25 cellular contexts compared by ENCODE assay signal in genomic region chr10:94146313-94146712, GRCh38.
"Had no signal": no experiment of that assay in that cellular context is flagged by ENCODE, and none has a peak within 500 bp of the region (broad histone marks: within the 10 kb centered on the region; RNA-seq: fewer than 3 reads in every experiment).

No MANE protein-coding gene starts in this region.

- H3K4me3 ChIP-seq: hepatocyte, lower lobe of right lung, skin epidermis, suprapubic skin, transverse colon, upper lobe of left lung, vagina had no signal

- H3K27ac Mint-ChIP-seq: naive thymus-derived CD8-positive, alpha-beta T cell; nephron; progenitor cell of endocrine pancreas; stimulated activated naive B cell treated with anti-CD40 and anti-IgM and Interleukin-4, amounts not matched to agents 10 μg/mL and 1 μg/mL and 100 μg/mL, for 72 hours had no signal

- H3K4me3 Mint-ChIP-seq: naive thymus-derived CD8-positive, alpha-beta T cell; nephron; neural crest cell; stimulated activated naive B cell treated with anti-CD40 and anti-IgM and Interleukin-4, amounts not matched to agents 10 μg/mL and 1 μg/mL and 100 μg/mL, for 72 hours had no signal

- ATAC-seq: lower lobe of right lung; naive thymus-derived CD8-positive, alpha-beta T cell; right cardiac atrium; sciatic nerve; stimulated activated naive B cell treated with anti-CD40 and anti-IgM and Interleukin-4, amounts not matched to agents 10 μg/mL and 1 μg/mL and 100 μg/mL, for 72 hours; stimulated activated naive CD8-positive, alpha-beta T cell treated with anti-CD3 and anti-CD28 coated beads, Interleukin-15, Interleukin-2, amounts not matched to agents 100 U/mL and 50 U/mL, for 24 hours had no signal

- H3K27me3 ChIP-seq: hepatocyte, neutrophil, suprapubic skin, transverse colon, upper lobe of left lung, vagina had no signal

- H3K27ac ChIP-seq: hepatocyte, lower lobe of right lung, neutrophil, parathyroid adenoma, skin epidermis, suprapubic skin, transverse colon, upper lobe of left lung, vagina had no signal

- H3K4me1 ChIP-seq: lower lobe of right lung, parathyroid adenoma, suprapubic skin, transverse colon, upper lobe of left lung, vagina had no signal

- H3K27me3 Mint-ChIP-seq: progenitor cell of endocrine pancreas; stimulated activated naive B cell treated with anti-CD40 and anti-IgM and Interleukin-4, amounts not matched to agents 10 μg/mL and 1 μg/mL and 100 μg/mL, for 72 hours had no signal

- DNase-seq: islet precursor cell; lower lobe of right lung; mammary epithelial cell; mesenchymal stem cell; naive thymus-derived CD8-positive, alpha-beta T cell; occipital lobe; stimulated activated CD4-positive, alpha-beta T cell treated with anti-CD3 and anti-CD28 coated beads, Interleukin-12 subunit alpha, Interleukin-12 subunit beta, amount 100 ng/mL, for 4 hours; stimulated activated CD4-positive, alpha-beta T cell treated with anti-CD3 and anti-CD28 coated beads, Interleukin-15, amount 100 ng/mL, for 24 hours; stimulated activated CD4-positive, alpha-beta T cell treated with anti-CD3 and anti-CD28 coated beads, Interleukin-2, amount 100 ng/mL, for 24 hours; stimulated activated CD4-positive, alpha-beta T cell treated with anti-CD3 and anti-CD28 coated beads, Interleukin-4, amount 100 ng/mL, for 1 hour; stimulated activated naive B cell treated with anti-CD40 and anti-IgM and Interleukin-4, amounts not matched to agents 10 μg/mL and 1 μg/mL and 100 μg/mL, for 72 hours; stimulated activated naive CD8-positive, alpha-beta T cell treated with anti-CD3 and anti-CD28 coated beads, Interleukin-15, Interleukin-2, amounts not matched to agents 100 U/mL and 50 U/mL, for 24 hours; transverse colon; upper lobe of left lung had no signal

- H3K36me3 ChIP-seq: lower lobe of right lung, neutrophil, suprapubic skin, transverse colon, upper lobe of left lung, vagina had no signal

- H3K9me3 ChIP-seq: lower lobe of right lung, neutrophil, suprapubic skin, transverse colon, upper lobe of left lung, vagina had no signal

- H3K4me1 Mint-ChIP-seq: neural crest cell; stimulated activated naive B cell treated with anti-CD40 and anti-IgM and Interleukin-4, amounts not matched to agents 10 μg/mL and 1 μg/mL and 100 μg/mL, for 72 hours had no signal
